ENCODE assay signal across 11 cellular contexts in the genomic region with DNA sequence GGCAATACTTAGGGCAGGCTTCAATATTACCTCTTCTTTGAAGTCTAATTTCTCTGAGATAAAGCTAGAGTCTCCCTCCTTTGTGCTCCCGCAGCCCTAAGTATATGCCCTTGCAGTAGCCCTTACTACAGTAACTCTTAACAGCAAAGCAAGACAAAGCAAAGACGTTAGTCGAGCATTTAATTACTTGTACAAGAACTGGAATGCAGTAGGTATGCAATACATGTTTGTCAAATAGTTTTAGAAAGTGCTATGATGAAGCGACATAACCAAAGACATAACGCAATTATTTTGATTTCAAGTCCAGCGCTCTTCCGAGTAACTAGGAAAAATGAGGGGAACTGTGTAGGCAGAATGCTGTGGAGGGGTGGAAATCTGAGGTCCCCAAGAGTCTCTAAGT. TPM values are rescaled to one million over a fixed set of nuclear protein-coding genes. Genes with fewer than 3 reads are reported as not detected.
DNase-seq lines count a peak whose midpoint lies in the region; TF ChIP-seq lines count a peak whose summit lies in the region.
"Had no signal": no experiment of that assay in that cellular context is flagged by ENCODE, and none has a peak within 500 bp of the region (broad histone marks: within the 10 kb centered on the region; RNA-seq: fewer than 3 reads in every experiment).

No MANE protein-coding gene starts in this region.

- H3K36me3 ChIP-seq in SU-DHL-6 (ENCODE audit: low read length) (no peaks in the 10 kb centered on the region), skeletal muscle tissue (ENCODE audit: control insufficient read depth in 3 of 3, insufficient read depth in 3 of 3, low read length in 3 of 3) (peaks cover 0 to 3% (median 2%) of the 10 kb centered on the region in 3 donors)

- peaks cover 4% of the 10 kb centered on the region; the same call in 1 of the 2 replicates for H4K20me1 ChIP-seq in SU-DHL-6 (ENCODE audit: low read depth, low read length)

- TF ChIP-seq CTCF in GM12864 (IDR thresholded peaks at IDR 0.05; ENCODE audit: low read depth, low read length, missing control alignments) (no peak), SU-DHL-6 (IDR thresholded peaks at IDR 0.05; ENCODE audit: insufficient read depth, low read length, poor library complexity, severe bottlenecking) (no peak), progenitor cell of endocrine pancreas (IDR thresholded peaks at IDR 0.05; ENCODE audit: unreplicated experiment) (no peak)

- H3K9me3 ChIP-seq in SU-DHL-6 (ENCODE audit: insufficient read depth, low read length): no peaks in the 10 kb centered on the region
- no peaks in the 10 kb centered on the region for H3K9me3 ChIP-seq in iPS-18c (ENCODE audit: control insufficient read depth, insufficient read depth, low read length)
- H3K9me3 ChIP-seq in skeletal muscle tissue (ENCODE audit: control insufficient read depth in 3 of 3, low read length in 3 of 3): no peaks in the 10 kb centered on the region
- H3K9me3 ChIP-seq: thyroid gland had no signal

- H3K9ac ChIP-seq in SU-DHL-6 (ENCODE audit: low read length) (no peak overlapping the region), skeletal muscle tissue (ENCODE audit: low read depth in 1 of 3, low read length in 3 of 3) (peak overlapping the region; percentile 86 to 98 (median 92))

- H3K4me1 ChIP-seq in skeletal muscle tissue (ENCODE audit: control insufficient read depth in 3 of 3, insufficient read depth in 3 of 3, low read length in 3 of 3): peaks cover 24 to 29% (median 26%) of the 10 kb centered on the region in 3 donors

- no peaks in the 10 kb centered on the region for H3K9me3 Mint-ChIP-seq in progenitor cell of endocrine pancreas (ENCODE audit: low read depth)

- no peak overlapping the region for H3K4me3 Mint-ChIP-seq in progenitor cell of endocrine pancreas (ENCODE audit: low read depth)

- H3K27ac Mint-ChIP-seq in progenitor cell of endocrine pancreas: no peak overlapping the region

- peak overlapping the region; percentile 68 for H3K4me2 ChIP-seq in SU-DHL-6 (ENCODE audit: low read depth, low read length, poor library complexity, severe bottlenecking)

- H3K36me3 Mint-ChIP-seq in progenitor cell of endocrine pancreas (ENCODE audit: insufficient read depth): peaks cover 4% of the 10 kb centered on the region

- H3K4me1 Mint-ChIP-seq in progenitor cell of endocrine pancreas (ENCODE audit: low read depth): peaks cover 9% of the 10 kb centered on the region

- H2AFZ ChIP-seq in SU-DHL-6 (ENCODE audit: low read depth, low read length, severe bottlenecking): no peak overlapping the region

- no peaks in the 10 kb centered on the region for H3K9me2 ChIP-seq in SU-DHL-6 (replicated peaks; ENCODE audit: insufficient read depth, low read length)

- H3K27me3 ChIP-seq in SU-DHL-6 (ENCODE audit: low read length): no peaks in the 10 kb centered on the region
- H3K27me3 ChIP-seq in skeletal muscle tissue (ENCODE audit: control insufficient read depth in 3 of 3, insufficient read depth in 3 of 3, low read length in 3 of 3): no peaks in the 10 kb centered on the region
- H3K27me3 ChIP-seq: thyroid gland had no signal

- DNase-seq in GM12864 (ENCODE audit: low read depth) (no peak), ecto neural progenitor cell (ENCODE audit: low spot score) (no peak), progenitor cell of endocrine pancreas (ENCODE audit: low spot score, unreplicated experiment) (no peak)
- no peak for DNase-seq in activated naive CD4-positive, alpha-beta T cell treated with Interleukin-2 at 50 U/mL for 16 hours
- no peak for DNase-seq in effector CD4-positive, alpha-beta T cell
- DNase-seq: NCI-H187 treated with DMSO at 0.1 percent for 48 hours, occipital lobe had no signal

- no peaks in the 10 kb centered on the region for H3F3A ChIP-seq in SU-DHL-6 (ENCODE audit: insufficient read depth)

- H3K27ac ChIP-seq in SU-DHL-6 (ENCODE audit: low read depth, low read length) (no peak overlapping the region), skeletal muscle tissue (ENCODE audit: low read depth, low read length) (peak overlapping the region; percentile 81)

- H3K79me2 ChIP-seq in SU-DHL-6 (ENCODE audit: insufficient read depth, low read length): peaks cover 42% of the 10 kb centered on the region

- peak overlapping the region; percentile 99 for H3K4me3 ChIP-seq in GM12864 (ENCODE audit: low read depth, low read length)
- peak overlapping the region; percentile 77 for H3K4me3 ChIP-seq in SU-DHL-6 (ENCODE audit: insufficient read depth, low read length, poor library complexity, severe bottlenecking)
- H3K4me3 ChIP-seq in iPS-18c (ENCODE audit: insufficient read depth, low read depth, low read length): peak overlapping the region; percentile 99
- H3K4me3 ChIP-seq in skeletal muscle tissue (ENCODE audit: low read length in 3 of 3): peak overlapping the region; percentile 94 to 98 (median 98)

- H3K27me3 Mint-ChIP-seq in progenitor cell of endocrine pancreas: no peaks in the 10 kb centered on the region

RNA-seq across cellular contexts. Expression of a gene that starts 1.6 kb away (rescaled TPM):
- total RNA-seq in skeletal muscle tissue: 50.6 TPM
- 68.6 and 72.9 TPM in 2 replicates for total RNA-seq in progenitor cell of endocrine pancreas

RNA-seq across cellular contexts. Expression of a gene that starts 1.8 kb away (rescaled TPM):
- total RNA-seq in skeletal muscle tissue (5.7 TPM), progenitor cell of endocrine pancreas (9.7 and 12.0 TPM in 2 replicates)

RNA-seq across cellular contexts. Expression of a gene that starts 19.5 kb away (rescaled TPM):
- total RNA-seq in skeletal muscle tissue: 0.52 TPM
- total RNA-seq in progenitor cell of endocrine pancreas: 0.42 and 0.48 TPM in 2 replicates

RNA-seq across cellular contexts. Expression of a gene that starts 25.2 kb away (rescaled TPM):
- total RNA-seq in skeletal muscle tissue (1.6 TPM), progenitor cell of endocrine pancreas (7.8 and 8.2 TPM in 2 replicates)
- total RNA-seq: occipital lobe, thyroid gland had no signal

RNA-seq across cellular contexts. Expression of a gene that starts 51.7 kb away (rescaled TPM):
- total RNA-seq in skeletal muscle tissue (5.2 TPM), progenitor cell of endocrine pancreas (10.4 and 12.9 TPM in 2 replicates)
